In genomic region chr14:21060590-21061346, GRCh38 we compare ENCODE assay signal across 14 cellular contexts. TPM values are rescaled to one million over a fixed set of nuclear protein-coding genes. Genes with fewer than 3 reads are reported as not detected.
DNase-seq lines count a peak whose midpoint lies in the region; TF ChIP-seq lines count a peak whose summit lies in the region.
"Had no signal": no experiment of that assay in that cellular context is flagged by ENCODE, and none has a peak within 500 bp of the region (broad histone marks: within the 10 kb centered on the region; RNA-seq: fewer than 3 reads in every experiment).

No MANE protein-coding gene starts in this region.

- 35% methylated on average over 13 of the region's 13 CpGs for WGBS in liver
- WGBS in smooth muscle cell (ENCODE audit: low lambda C conversion rate), result 88% methylated on average over 13 of the region's 13 CpGs

- DNase-seq in adipocyte (ENCODE audit: low read depth) (no peak), smooth muscle cell (lab: John Stamatoyannopoulos, UW; ENCODE audit: unreplicated experiment) (no peak), HuH-7 (ENCODE audit: low spot score) (no peak), occipital lobe (lab: John Stamatoyannopoulos, UW) (no peak), T-helper 2 cell (no peak)
- DNase-seq: DMS53, Kasumi-1, NCI-H1930, NCI-H2171, NCI-H446 treated with DMSO at 0.1 percent for 48 hours, SHP77 treated with DMSO at 0.1 percent for 48 hours had no signal

- no peak for TF ChIP-seq CTCF in liver (IDR thresholded peaks at IDR 0.05; ENCODE audit: low read depth, low read length, missing input control)
- TF ChIP-seq CTCF in smooth muscle cell (IDR thresholded peaks at IDR 0.05; ENCODE audit: borderline replicate concordance, insufficient read depth, poor library complexity, severe bottlenecking), result no peak

- H3K4me1 ChIP-seq in adipocyte (ENCODE audit: control insufficient read depth, insufficient read depth, low read length) (peaks cover 59% of the 10 kb centered on the region), liver (ENCODE audit: control insufficient read depth in 4 of 4, insufficient read depth in 4 of 4, low read length in 3 of 4) (peaks cover 6 to 48% (median 40%) of the 10 kb centered on the region in 4 donors), smooth muscle cell (ENCODE audit: low read depth) (peaks cover 8% of the 10 kb centered on the region)

- H3K27ac ChIP-seq in liver (ENCODE audit: low read depth in 1 of 2, low read length in 2 of 2), result peak overlapping the region; percentile 85 to 93
- H3K27ac ChIP-seq in smooth muscle cell (ENCODE audit: low read depth), result peak overlapping the region; percentile 41
- H3K27ac ChIP-seq: A549 had no signal

- peak overlapping the region; percentile 40 for H3K4me3 ChIP-seq in adipocyte (ENCODE audit: low read length)
- H3K4me3 ChIP-seq in liver (ENCODE audit: low read depth in 1 of 3, low read length in 3 of 3), result peak overlapping the region; percentile 46 to 67 (median 47)
- no peak overlapping the region for H3K4me3 ChIP-seq in smooth muscle cell
- H3K4me3 ChIP-seq: A549 had no signal

- no peak for TF ChIP-seq RAD21 in liver (IDR thresholded peaks at IDR 0.05)

- peaks cover 16% of the 10 kb centered on the region for H3F3A ChIP-seq in smooth muscle cell (ENCODE audit: low read depth)

- no peaks in the 10 kb centered on the region for H3K36me3 ChIP-seq in adipocyte (ENCODE audit: control insufficient read depth, insufficient read depth, low read length, severe bottlenecking)
- H3K36me3 ChIP-seq in liver (ENCODE audit: control insufficient read depth in 4 of 4, insufficient read depth in 3 of 4, low read depth in 1 of 4, low read length in 3 of 4), result no peaks in the 10 kb centered on the region
- H3K36me3 ChIP-seq in smooth muscle cell (ENCODE audit: low read depth), result no peaks in the 10 kb centered on the region

- H2AFZ ChIP-seq in smooth muscle cell (ENCODE audit: low read depth), result no peak overlapping the region

- no peaks in the 10 kb centered on the region for H3K9me3 ChIP-seq in adipocyte (ENCODE audit: control insufficient read depth, low read length)
- H3K9me3 ChIP-seq in liver (ENCODE audit: control insufficient read depth in 4 of 4, low read length in 3 of 4), result no peaks in the 10 kb centered on the region
- no peaks in the 10 kb centered on the region for H3K9me3 ChIP-seq in smooth muscle cell (replicated peaks; ENCODE audit: low read depth)
- H3K9me3 ChIP-seq: A549 had no signal

- H3K27me3 ChIP-seq in adipocyte (replicated peaks; ENCODE audit: control insufficient read depth, insufficient read depth, low read length), result no peaks in the 10 kb centered on the region
- no peaks in the 10 kb centered on the region for H3K27me3 ChIP-seq in liver (ENCODE audit: control insufficient read depth in 4 of 4, insufficient read depth in 4 of 4, low read length in 3 of 4)
- no peaks in the 10 kb centered on the region for H3K27me3 ChIP-seq in smooth muscle cell (ENCODE audit: low read depth)

- no peaks in the 10 kb centered on the region for H4K20me1 ChIP-seq in smooth muscle cell (ENCODE audit: low read depth)

- H3K4me2 ChIP-seq in smooth muscle cell, result peak overlapping the region; percentile 41
- H3K4me2 ChIP-seq: A549 had no signal

- H3K9ac ChIP-seq in adipocyte (ENCODE audit: low read length) (no peak overlapping the region), liver (ENCODE audit: low read depth in 1 of 2, low read length in 2 of 2) (peak overlapping the region; percentile 17 to 80), smooth muscle cell (ENCODE audit: low read depth) (no peak overlapping the region)

- no peaks in the 10 kb centered on the region for H3K79me2 ChIP-seq in smooth muscle cell (ENCODE audit: low read depth)

TF ChIP-seq in liver, 16 proteins besides CTCF, POLR2A, EP300 and RAD21:
- TF ChIP-seq FOXA2 (IDR thresholded peaks at IDR 0.05) (no peak), RXRA (IDR thresholded peaks at IDR 0.05) (peak in 1 of 2 donors; percentile 20), SP1 (IDR thresholded peaks at IDR 0.05) (peak; percentile 34), NR2F2 (IDR thresholded peaks at IDR 0.05) (no peak), ZBTB33 (IDR thresholded peaks at IDR 0.05) (no peak), HNF4A (conservative IDR thresholded peaks at IDR 0.05) (peak in 1 of 2 donors; percentile 35), FOXA1 (IDR thresholded peaks at IDR 0.05) (no peak), HNF4G (IDR thresholded peaks at IDR 0.05) (no peak), YY1 (IDR thresholded peaks at IDR 0.05) (peak; percentile 49)

RNA-seq across cellular contexts. Expression of gene RNASE8, which starts 3.1 kb away (rescaled TPM):
- not detected for total RNA-seq in liver
- not detected for polyA plus RNA-seq in liver
- total RNA-seq in smooth muscle cell, result not detected in 2 replicates
- polyA plus RNA-seq in smooth muscle cell, result not detected in 2 replicates
- total RNA-seq in occipital lobe, result not detected
- polyA plus RNA-seq: A549, CD14-positive monocyte had no signal

RNA-seq across cellular contexts. Expression of gene ARHGEF40, which starts 9.3 kb away (rescaled TPM):
- total RNA-seq in liver (10 to 100 TPM; 19.8 to 42.5 TPM), smooth muscle cell (53.1 and 74.4 TPM in 2 replicates), occipital lobe (15.9 TPM)
- polyA plus RNA-seq in liver (10 to 100 TPM in 1 of 2 donors, 1 to 10 TPM in 1; 9.3 to 14.0 TPM), smooth muscle cell (67.8 and 73.5 TPM in 2 replicates)

RNA-seq across cellular contexts. Expression of gene RNASE7, which starts 18.6 kb away (rescaled TPM):
- total RNA-seq in liver (under 1 TPM in 1 of 2 donors, not detected in 1; 0.33 TPM), smooth muscle cell (1.4 and 4.1 TPM in 2 replicates), occipital lobe (not detected)
- polyA plus RNA-seq in liver (under 1 TPM; 0.11 to 0.12 TPM), smooth muscle cell (0.66 and 0.93 TPM in 2 replicates)
- polyA plus RNA-seq: A549, CD14-positive monocyte had no signal

RNA-seq across cellular contexts. Expression of gene RNASE13, which starts 26.2 kb away (rescaled TPM):
- under 1 TPM; 0.05 to 0.08 TPM for total RNA-seq in liver
- not detected for polyA plus RNA-seq in liver
- total RNA-seq in smooth muscle cell, result not detected in 2 replicates
- polyA plus RNA-seq in smooth muscle cell, result 0.25 TPM in 1 of 2 replicates, not detected in the other
- not detected for total RNA-seq in occipital lobe
- polyA plus RNA-seq: A549, CD14-positive monocyte had no signal

RNA-seq across cellular contexts. Expression of gene TPPP2, which starts 30.8 kb away (rescaled TPM):
- 1 to 10 TPM; 1.6 to 5.9 TPM for total RNA-seq in liver
- 1 to 10 TPM; 1.5 to 1.6 TPM for polyA plus RNA-seq in liver
- total RNA-seq in smooth muscle cell, result 1.2 TPM in 1 of 2 replicates, not detected in the other
- 0.65 and 0.70 TPM in 2 replicates for polyA plus RNA-seq in smooth muscle cell
- not detected for total RNA-seq in occipital lobe
- polyA plus RNA-seq: A549, CD14-positive monocyte had no signal

Comparison
In these comparisons a context has a peak if more than half of its experiments do, and no peak if none do; other contexts are left out.
1. H3K9ac ChIP-seq: peak in liver (2 of 2); none in adipocyte (single experiment) and smooth muscle cell (single experiment).